ENCODE assay signal across 25 cellular contexts in the genomic region with DNA sequence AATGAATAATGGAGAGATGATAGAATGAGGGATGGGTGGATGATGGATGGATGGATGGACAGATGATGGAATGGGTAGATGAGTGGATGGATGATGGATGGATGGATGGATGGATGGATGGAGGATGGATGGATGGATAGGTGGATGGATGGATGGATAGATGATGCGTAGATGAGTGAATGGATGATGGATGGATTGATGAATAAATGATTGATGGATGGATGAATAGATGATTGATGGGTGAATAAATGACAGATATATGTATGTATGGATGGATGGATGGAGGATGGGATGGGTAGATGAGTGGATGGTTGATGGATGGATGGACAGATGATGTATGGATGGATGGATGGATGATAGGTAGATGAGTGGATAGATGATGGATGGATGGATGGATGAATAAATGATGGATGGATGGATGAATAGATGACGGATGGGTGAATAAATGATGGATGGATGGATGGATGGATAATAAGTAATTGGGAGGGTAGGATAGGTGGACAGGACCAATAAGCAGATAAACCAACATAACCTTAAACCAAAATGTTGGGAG. TPM values are rescaled to one million over a fixed set of nuclear protein-coding genes. Genes with fewer than 3 reads are reported as not detected.
DNase-seq lines count a peak whose midpoint lies in the region; ATAC-seq, FAIRE-seq and TF ChIP-seq lines count a peak whose summit lies in the region.
"Had no signal": no experiment of that assay in that cellular context is flagged by ENCODE, and none has a peak within 500 bp of the region (broad histone marks: within the 10 kb centered on the region; RNA-seq: fewer than 3 reads in every experiment).

No MANE protein-coding gene starts in this region.

- H3K4me1 ChIP-seq in GM12878 (ENCODE audit: control insufficient read depth, insufficient read depth, low read length) (no peaks in the 10 kb centered on the region), Peyer's patch (no peaks in the 10 kb centered on the region)
- H3K4me1 ChIP-seq: A549, BE2C, HAP-1 had no signal

- FAIRE-seq in GM12878 (lab: Jason Lieb, UNC) (no peak), urothelium cell line (lab: Jason Lieb, UNC) (peak; percentile 52)
- FAIRE-seq: GM12892, H54 had no signal

- no peaks in the 10 kb centered on the region for H3K4me1 Mint-ChIP-seq in glutamatergic neuron (ENCODE audit: low read depth, unreplicated experiment)
- no peaks in the 10 kb centered on the region for H3K4me1 Mint-ChIP-seq in activated T-cell treated with anti-CD3 and anti-CD28 coated beads, Interleukin-2, amount 50 U/mL, for 72 hours (ENCODE audit: low read depth)
- H3K4me1 Mint-ChIP-seq: CD14-positive monocyte; CD8-positive, alpha-beta memory T cell; GM23338 had no signal

- no TSS peak for BruUV-seq in GM12878 (replicated peaks; lab: Mats Ljungman, UMichigan)

- no peak overlapping the region for H3K27ac ChIP-seq in GM12878 (ENCODE audit: control insufficient read depth, insufficient read depth)
- H3K27ac ChIP-seq in Peyer's patch: no peak overlapping the region
- H3K27ac ChIP-seq: A549; BLaER1 treated with 17β-estradiol and CSF1 and Interleukin-3, amounts not matched to agents 10 nM and 100 nM had no signal

- in situ Hi-C loops in GM12878 (cut with MboI): no loop called here

- RAD21 ChIA-PET in GM12878 (lab: Charles Lee; ENCODE audit: unreplicated experiment): no interaction called here

- H3K27me3 ChIP-seq in GM12878 (replicated peaks in 1 of 2; ENCODE audit: control insufficient read depth in 2 of 2, insufficient read depth in 2 of 2, low read length in 1 of 2) (no peaks in the 10 kb centered on the region), Peyer's patch (no peaks in the 10 kb centered on the region)
- H3K27me3 ChIP-seq: BE2C; BLaER1 treated with 17β-estradiol and CSF1 and Interleukin-3, amounts not matched to agents 10 nM and 100 nM had no signal

- no peaks in the 10 kb centered on the region; a peak in 2 of 4 replicates for H3K36me3 ChIP-seq in GM12878 (ENCODE audit: control insufficient read depth in 2 of 2, insufficient read depth in 2 of 2, low read length in 1 of 2)
- no peaks in the 10 kb centered on the region for H3K36me3 ChIP-seq in Peyer's patch
- H3K36me3 ChIP-seq: BE2C; BLaER1 treated with 17β-estradiol and CSF1 and Interleukin-3, amounts not matched to agents 10 nM and 100 nM; HAP-1 had no signal

- POLR2A ChIA-PET in HEK293T (lab: Yijun Ruan, JAX): no interaction called here
- POLR2A ChIA-PET in GM12878 (lab: Charles Lee): no interaction called here

- H3K4me3 ChIP-seq in GM12878 (no peak overlapping the region), Peyer's patch (no peak overlapping the region)
- H3K4me3 ChIP-seq: A549; BLaER1 treated with 17β-estradiol and CSF1 and Interleukin-3, amounts not matched to agents 10 nM and 100 nM; GM23338; HAP-1 had no signal

- H3K27me3 Mint-ChIP-seq in glutamatergic neuron (ENCODE audit: unreplicated experiment): peaks cover 4% of the 10 kb centered on the region
- no peaks in the 10 kb centered on the region for H3K27me3 Mint-ChIP-seq in activated T-cell treated with anti-CD3 and anti-CD28 coated beads, Interleukin-2, amount 50 U/mL, for 72 hours (ENCODE audit: low read depth)

- SMC1A ChIA-PET in GM12878 (lab: Charles Lee; ENCODE audit: uncharacterized antibody, unreplicated experiment): no interaction called here

- H3K4me2 ChIP-seq in GM12878 (ENCODE audit: control insufficient read depth, insufficient read depth): no peak overlapping the region
- H3K4me2 ChIP-seq: A549; BLaER1 treated with 17β-estradiol and CSF1 and Interleukin-3, amounts not matched to agents 10 nM and 100 nM; GM23338 had no signal

- H3K79me2 ChIP-seq in GM12878 (ENCODE audit: control insufficient read depth, insufficient read depth, low read length): no peaks in the 10 kb centered on the region

- H3K9ac ChIP-seq in GM12878 (ENCODE audit: control insufficient read depth, insufficient read depth, low read length): no peak overlapping the region
- H3K9ac ChIP-seq: BLaER1 treated with 17β-estradiol and CSF1 and Interleukin-3, amounts not matched to agents 10 nM and 100 nM had no signal

- TF ChIP-seq POLR2A in GM12878 (IDR thresholded peaks at IDR 0.05; ENCODE audit: low read depth, low read length) (no peak), Peyer's patch (IDR thresholded peaks at IDR 0.05) (no peak)

- TF ChIP-seq RAD21 in GM12878 (IDR thresholded peaks at IDR 0.05; ENCODE audit: insufficient read depth, low read depth, low read length): no peak

- CTCF ChIA-PET in HEK293T (lab: Yijun Ruan, JAX): no interaction called here
- CTCF ChIA-PET in GM12878 (lab: Yijun Ruan, JAX): no interaction called here

- peak overlapping the region; percentile 3 for H3K27ac Mint-ChIP-seq in glutamatergic neuron (ENCODE audit: unreplicated experiment)
- H3K27ac Mint-ChIP-seq in activated T-cell treated with anti-CD3 and anti-CD28 coated beads, Interleukin-2, amount 50 U/mL, for 72 hours: no peak overlapping the region
- H3K27ac Mint-ChIP-seq: CD14-positive monocyte; CD4-positive, alpha-beta T cell; CD8-positive, alpha-beta memory T cell; GM23338 had no signal

- H2AFZ ChIP-seq in GM12878 (ENCODE audit: control insufficient read depth, low read depth, low read length): no peak overlapping the region
- H2AFZ ChIP-seq: GM23338 had no signal

- H4K20me1 ChIP-seq in GM12878 (ENCODE audit: control insufficient read depth, insufficient read depth): no peaks in the 10 kb centered on the region
- H4K20me1 ChIP-seq: BLaER1 treated with 17β-estradiol and CSF1 and Interleukin-3, amounts not matched to agents 10 nM and 100 nM had no signal

- WGBS in GM12878 (ENCODE audit: insufficient coverage, insufficient replicate concordance, low lambda C conversion rate, missing lambda C conversion rate): 95% methylated on average over 2 of the region's 2 CpGs

- peaks cover 8% of the 10 kb centered on the region for H3K36me3 Mint-ChIP-seq in glutamatergic neuron (ENCODE audit: unreplicated experiment)
- no peaks in the 10 kb centered on the region for H3K36me3 Mint-ChIP-seq in activated T-cell treated with anti-CD3 and anti-CD28 coated beads, Interleukin-2, amount 50 U/mL, for 72 hours (ENCODE audit: insufficient read depth in 2 of 2)
- H3K36me3 Mint-ChIP-seq: CD14-positive monocyte; CD8-positive, alpha-beta memory T cell had no signal

- no peaks in the 10 kb centered on the region for H3K9me3 ChIP-seq in GM12878 (replicated peaks; ENCODE audit: control insufficient read depth, insufficient read depth, low read length)
- no peaks in the 10 kb centered on the region for H3K9me3 ChIP-seq in Peyer's patch
- H3K9me3 ChIP-seq: A549; BE2C; BLaER1 treated with 17β-estradiol and CSF1 and Interleukin-3, amounts not matched to agents 10 nM and 100 nM; HAP-1 had no signal

- DNase-seq in HEK293T (ENCODE audit: extremely low spot score) (no peak), GM12878 (ENCODE audit: low read depth, low spot score) (no peak), glutamatergic neuron (no peak), urothelium cell line (ENCODE audit: low spot score) (no peak), Peyer's patch (no peak), NCI-H2107 (lab: John Stamatoyannopoulos, UW) (no peak)
- no peak for DNase-seq in activated T-cell treated with anti-CD3 and anti-CD28 coated beads, Interleukin-2, amount 50 U/mL, for 72 hours
- DNase-seq: 8988T; ACHN; AML-193; BE2C; Calu3; CD4-positive, alpha-beta T cell; CD8-positive, alpha-beta memory T cell; COR-L47; DMS53; DMS79 treated with DMSO at 0.1 percent for 48 hours; GF-D8 had no signal

- no peak for ATAC-seq in GM12878
- no peak for ATAC-seq in activated T-cell treated with anti-CD3 and anti-CD28 coated beads, Interleukin-2, amount 50 U/mL, for 72 hours (replicated peaks in 1 of 2)
- ATAC-seq: A549, GM23338 had no signal

- H3K4me3 Mint-ChIP-seq in glutamatergic neuron (ENCODE audit: unreplicated experiment): peak overlapping the region; percentile 3
- no peak overlapping the region for H3K4me3 Mint-ChIP-seq in activated T-cell treated with anti-CD3 and anti-CD28 coated beads, Interleukin-2, amount 50 U/mL, for 72 hours
- H3K4me3 Mint-ChIP-seq: CD14-positive monocyte; CD4-positive, alpha-beta T cell; CD8-positive, alpha-beta memory T cell; GM23338 had no signal

- peaks cover 11% of the 10 kb centered on the region for H3K9me3 Mint-ChIP-seq in glutamatergic neuron (ENCODE audit: unreplicated experiment)
- peaks cover 0 to 5% of the 10 kb centered on the region in 2 donors for H3K9me3 Mint-ChIP-seq in activated T-cell treated with anti-CD3 and anti-CD28 coated beads, Interleukin-2, amount 50 U/mL, for 72 hours
- H3K9me3 Mint-ChIP-seq: CD4-positive, alpha-beta T cell; CD8-positive, alpha-beta memory T cell had no signal

- intact Hi-C loops in GM12878 (cut with micrococcal nuclease; ENCODE audit: unreplicated experiment): loop anchor here (10.0 kb wide), 1 partner anchor 115 kb away; the partner anchor contains the start of genes EMC6 and TAX1BP3

- no peak for TF ChIP-seq EP300 in GM12878 (IDR thresholded peaks at IDR 0.05; ENCODE audit: borderline replicate concordance in 1 of 2, control insufficient read depth in 1 of 2, low read depth in 2 of 2, low read length in 2 of 2)

- TF ChIP-seq CTCF in GM12878 (IDR thresholded peaks at IDR 0.05 in 2 of 3, conservative IDR thresholded peaks at IDR 0.05 in 1 of 3; ENCODE audit: control insufficient read depth in 2 of 3, extremely low read depth in 1 of 3, insufficient read depth in 1 of 3, low read depth in 3 of 3, low read length in 3 of 3) (no peak), glutamatergic neuron (IDR thresholded peaks at IDR 0.05; ENCODE audit: partially characterized antibody, unreplicated experiment) (no peak), Peyer's patch (IDR thresholded peaks at IDR 0.05) (no peak)

RNA-seq across cellular contexts. Expression of gene TRPV3, which starts 7.9 kb away (rescaled TPM):
- total RNA-seq in GM12878 (2013; cell fraction: nucleolus; rRNA removed): 74.5 and 76.8 TPM in 2 replicates
- total RNA-seq in GM12878 (2014; rRNA removed): 2.7 and 3.7 TPM in 2 replicates
- 2.7 and 2.8 TPM in 2 replicates for total RNA-seq in GM12878 (2014; rRNA removed; fragmentation: Illumina TruSeq; extraction: Trizol)
- 3.6 and 5.2 TPM in 2 replicates for total RNA-seq in GM12878 (2021)
- polyA plus RNA-seq in GM12878 (2011; ENCODE audit: low read depth): 5.5 TPM
- polyA plus RNA-seq in GM12878 (2011; rRNA removed): 8.7 and 12.0 TPM in 2 replicates
- 12.1 and 15.3 TPM in 2 replicates for polyA plus RNA-seq in GM12878 (2011; cell fraction: cytosol; rRNA removed)
- polyA plus RNA-seq in GM12878 (2011; cell fraction: nucleus; rRNA removed): 37.3 and 39.1 TPM in 2 replicates
- 7.1 and 7.9 TPM in 2 replicates for polyA plus RNA-seq in GM12878 (2012)
- 3.3 and 4.1 TPM in 2 replicates for polyA plus RNA-seq in GM12878 (2014; fragmentation: Illumina TruSeq; extraction: Trizol)
- polyA plus RNA-seq in GM12878 (2014; fragmentation: Nextera tagmentation; extraction: Ambion mirVana): under 1 TPM; 0.52 to 0.60 TPM
- polyA plus RNA-seq in GM12878 (2014; rRNA removed): 4.4 and 4.5 TPM in 2 replicates
- polyA plus RNA-seq in GM12878 (2016; fragmentation: Nextera tagmentation; extraction: Ambion mirVana): 1 to 10 TPM; 1.6 to 2.1 TPM
- 19.7 and 20.9 TPM in 2 replicates for polyA minus RNA-seq in GM12878 (2011; rRNA and poly(A)+ RNA removed)
- 5.2 and 7.4 TPM in 2 replicates for polyA minus RNA-seq in GM12878 (2011; cell fraction: cytosol; rRNA and poly(A)+ RNA removed)
- polyA minus RNA-seq in GM12878 (2011; cell fraction: nucleus; rRNA and poly(A)+ RNA removed): 18.5 and 22.5 TPM in 2 replicates
- 0.74 TPM for total RNA-seq in glutamatergic neuron (ENCODE audit: unreplicated experiment)
- total RNA-seq in Peyer's patch: 10 to 100 TPM in 3 of 4 donors, 1 to 10 TPM in 1; 5.0 to 39.1 (median 16.5) TPM
- 1 to 10 TPM; 2.0 to 2.6 TPM for total RNA-seq in activated T-cell treated with anti-CD3 and anti-CD28 coated beads, Interleukin-2, amount 50 U/mL, for 72 hours
- polyA plus RNA-seq: CD14-positive monocyte had no signal

RNA-seq across cellular contexts. Expression of gene TRPV1, which starts 59.5 kb away (rescaled TPM):
- 11.9 and 13.3 TPM in 2 replicates for total RNA-seq in GM12878 (2013; cell fraction: nucleolus; rRNA removed)
- total RNA-seq in GM12878 (2014; rRNA removed) (1.9 TPM in 2 replicates), GM12878 (2014; rRNA removed; fragmentation: Illumina TruSeq; extraction: Trizol) (1.6 and 1.9 TPM in 2 replicates), GM12878 (2021) (2.3 and 3.5 TPM in 2 replicates), glutamatergic neuron (ENCODE audit: unreplicated experiment) (29.8 TPM), Peyer's patch (10 to 100 TPM; 13.2 to 56.8 (median 36.3) TPM)
- polyA plus RNA-seq in GM12878 (2011; ENCODE audit: low read depth): 1.2 TPM
- polyA plus RNA-seq in GM12878 (2011; rRNA removed) (0.68 and 0.75 TPM in 2 replicates), GM12878 (2014; fragmentation: Illumina TruSeq; extraction: Trizol) (1.5 and 2.4 TPM in 2 replicates), GM12878 (2014; fragmentation: Nextera tagmentation; extraction: Ambion mirVana) (under 1 TPM; 0.39 to 0.42 TPM), GM12878 (2014; rRNA removed) (4.2 and 5.2 TPM in 2 replicates), GM12878 (2016; fragmentation: Nextera tagmentation; extraction: Ambion mirVana) (1 to 10 TPM; 1.9 to 2.1 TPM)
- 0.99 and 1.2 TPM in 2 replicates for polyA plus RNA-seq in GM12878 (2011; cell fraction: cytosol; rRNA removed)
- 3.1 TPM in 2 replicates for polyA plus RNA-seq in GM12878 (2011; cell fraction: nucleus; rRNA removed)
- 1.8 and 2.6 TPM in 2 replicates for polyA plus RNA-seq in GM12878 (2012)
- 0.95 and 1.3 TPM in 2 replicates for polyA minus RNA-seq in GM12878 (2011; rRNA and poly(A)+ RNA removed)
- 0.83 and 0.94 TPM in 2 replicates for polyA minus RNA-seq in GM12878 (2011; cell fraction: cytosol; rRNA and poly(A)+ RNA removed)
- polyA minus RNA-seq in GM12878 (2011; cell fraction: nucleus; rRNA and poly(A)+ RNA removed): 1.2 and 1.8 TPM in 2 replicates
- 1 to 10 TPM; 4.1 to 5.1 TPM for total RNA-seq in activated T-cell treated with anti-CD3 and anti-CD28 coated beads, Interleukin-2, amount 50 U/mL, for 72 hours
- polyA plus RNA-seq: CD14-positive monocyte had no signal
